Comparison of ENCODE assay signal across 8 cellular contexts in genomic region chr10:36725581-36726520, GRCh38.
DNase-seq lines count a peak whose midpoint lies in the region; ATAC-seq, FAIRE-seq and TF ChIP-seq lines count a peak whose summit lies in the region.

No MANE protein-coding gene starts in this region.

- TF ChIP-seq CTCF in 22Rv1 (IDR thresholded peaks at IDR 0.05) = peak; percentile 44
- TF ChIP-seq CTCF in fibroblast of villous mesenchyme (IDR thresholded peaks at IDR 0.05; ENCODE audit: insufficient read depth, low read depth, low read length) = peak; percentile 19

- ATAC-seq in HG02588 (IDR thresholded peaks at IDR 0.05; ENCODE audit: unreplicated experiment) = no peak
- ATAC-seq in HG02870 (IDR thresholded peaks at IDR 0.05; ENCODE audit: unreplicated experiment) = no peak

- no peak overlapping the region for H3K27ac ChIP-seq in 22Rv1

- H3K9me3 Mint-ChIP-seq in immature natural killer cell = peaks cover 0 to 5% (median 2%) of the 10 kb centered on the region in 6 donors

- no peak overlapping the region for H3K4me3 ChIP-seq in fibroblast of villous mesenchyme (ENCODE audit: low read depth, low read length)

- H3K27me3 Mint-ChIP-seq in immature natural killer cell (ENCODE audit: low read depth in 3 of 3) = peaks cover 0 to 4% (median 2%) of the 10 kb centered on the region in 3 donors

- peak; percentile 28 for FAIRE-seq in HTR-8/SVneo (lab: Jason Lieb, UNC)

- no peak overlapping the region for H3K4me3 Mint-ChIP-seq in immature natural killer cell

- H3K4me1 Mint-ChIP-seq in immature natural killer cell = no peaks in the 10 kb centered on the region

- H3K36me3 Mint-ChIP-seq in immature natural killer cell = no peaks in the 10 kb centered on the region

- H3K27ac Mint-ChIP-seq in immature natural killer cell = no peak overlapping the region

- DNase-seq in HTR-8/SVneo (ENCODE audit: insufficient read length, low spot score) (peak; percentile 81), RKO (ENCODE audit: low spot score) (peak; percentile 81), fibroblast of villous mesenchyme (ENCODE audit: low read depth) (peak; percentile 42), renal cortical epithelial cell (ENCODE audit: low read depth) (peak; percentile 86), immature natural killer cell (no peak)

Comparison
In these comparisons a context has a peak if more than half of its experiments do, and no peak if none do; other contexts are left out.
1. DNase-seq: peak in HTR-8/SVneo (single experiment), RKO (single experiment), fibroblast of villous mesenchyme (single experiment) and renal cortical epithelial cell (single experiment); none in immature natural killer cell (0 of 3).